ENCODE assay signal across 8 cellular contexts in genomic region chr4:120066525-120067333, GRCh38. TPM values are rescaled to one million over a fixed set of nuclear protein-coding genes. Genes with fewer than 3 reads are reported as not detected.
A peak's percentile ranks its signal among the peaks of the same experiment; 100 is the strongest.
DNase-seq lines count a peak whose midpoint lies in the region; ATAC-seq and TF ChIP-seq lines count a peak whose summit lies in the region.

Gene MAD2L1, minus strand, starts transcription at chr4:120066848. Its CDS starts 114 bp downstream, at chr4:120066734.

- ATAC-seq in HG02571 (IDR thresholded peaks at IDR 0.05; ENCODE audit: unreplicated experiment), result peak; percentile 91

- peaks cover 69% of the 10 kb centered on the region for H3K79me2 ChIP-seq in SK-N-SH (ENCODE audit: insufficient read depth)

- H3F3A ChIP-seq in SK-N-SH (replicated peaks; ENCODE audit: insufficient read depth), result peaks cover 23% of the 10 kb centered on the region

- peak within 1 kb of the TSS; percentile 86 for H3K4me2 ChIP-seq in SK-N-SH

- CTCF ChIA-PET in SK-N-SH (lab: Yijun Ruan, JAX), result interaction anchor here (0.5 to 4.9 kb wide), 4 partner anchors 22 to 1057 kb away, joined by 3 to 27 read pairs (median 3); partner anchors contain the start of gene PDE5A

- TF ChIP-seq CTCF in SK-N-SH (IDR thresholded peaks at IDR 0.05), result no peak
- TF ChIP-seq CTCF in suprapubic skin (IDR thresholded peaks at IDR 0.05), result no peak

- no peaks in the 10 kb centered on the region for H4K20me1 ChIP-seq in SK-N-SH (ENCODE audit: insufficient read depth)

- H3K9ac ChIP-seq in SK-N-SH, result peak within 1 kb of the TSS; percentile 86

- peaks cover 9 to 31% of the 10 kb centered on the region in 2 experiments; a peak in 3 of 4 replicates for H3K4me1 ChIP-seq in SK-N-SH (ENCODE audit: control insufficient read depth in 1 of 2, insufficient read depth in 2 of 2, low read depth in 1 of 2, low read length in 1 of 2)
- H3K4me1 ChIP-seq in suprapubic skin, result peaks cover 22% of the 10 kb centered on the region

- DNase-seq in GM04504 (ENCODE audit: low read depth) (peak; percentile 98), NCI-H1048 (lab: John Stamatoyannopoulos, UW) (peak; percentile 96), SK-N-SH (peak; percentile 93), germinal center (ENCODE audit: low spot score) (peak; percentile 97), non-pigmented ciliary epithelial cell (ENCODE audit: low read depth) (peak; percentile 91), suprapubic skin (ENCODE audit: low spot score in 2 of 2) (peak; percentile 98 to 99)
- DNase-seq in activated naive CD4-positive, alpha-beta T cell treated with anti-CD3 and anti-CD28 coated beads, Interleukin-2, amount 50 U/mL, for 16 hours, result peak; percentile 99

- under 1% methylated on average over 27 of the region's 64 CpGs for WGBS in SK-N-SH (ENCODE audit: low lambda C conversion rate)
- 1% methylated on average over 37 of the region's 64 CpGs for WGBS in suprapubic skin

- H3K36me3 ChIP-seq in SK-N-SH (replicated peaks in 1 of 2; ENCODE audit: control insufficient read depth in 1 of 2, insufficient read depth in 2 of 2, low read length in 1 of 2) (peaks cover 0 to 3% of the 10 kb centered on the region in 2 experiments), suprapubic skin (no peaks in the 10 kb centered on the region)

- TF ChIP-seq EP300 in SK-N-SH (IDR thresholded peaks at IDR 0.05; ENCODE audit: borderline replicate concordance in 1 of 2, low read depth in 1 of 2, low read length in 1 of 2) (no peak), suprapubic skin (IDR thresholded peaks at IDR 0.05) (no peak)

- POLR2A ChIA-PET in SK-N-SH (lab: Yijun Ruan, JAX), result no interaction called here

- TF ChIP-seq POLR2A in suprapubic skin (IDR thresholded peaks at IDR 0.05), result peak; percentile 81 to 86

- H3K27ac ChIP-seq in SK-N-SH (ENCODE audit: low read depth in 2 of 2, low read length in 1 of 2) (peak within 1 kb of the TSS; percentile 97 to 98), suprapubic skin (peak within 1 kb of the TSS; percentile 94)

- peak within 1 kb of the TSS; percentile 82 for H2AFZ ChIP-seq in SK-N-SH (ENCODE audit: low read depth)

- no peaks in the 10 kb centered on the region for H3K9me2 ChIP-seq in SK-N-SH

- H3K27me3 ChIP-seq in SK-N-SH (ENCODE audit: insufficient read depth), result no peaks in the 10 kb centered on the region
- H3K27me3 ChIP-seq in suprapubic skin, result no peaks in the 10 kb centered on the region

- no peaks in the 10 kb centered on the region for H3K9me3 ChIP-seq in SK-N-SH
- no peaks in the 10 kb centered on the region for H3K9me3 ChIP-seq in suprapubic skin

- H3K4me3 ChIP-seq in SK-N-SH (ENCODE audit: low read depth in 2 of 2, low read length in 1 of 2) (peak within 1 kb of the TSS; percentile 86 to 89), suprapubic skin (peak within 1 kb of the TSS; percentile 74)

- no peak for TF ChIP-seq RAD21 in SK-N-SH (IDR thresholded peaks at IDR 0.05; ENCODE audit: low read length)

TF ChIP-seq in SK-N-SH, 30 proteins besides CTCF, POLR2A, EP300 and RAD21 (continues in another document):
- TF ChIP-seq, protein P1, sequence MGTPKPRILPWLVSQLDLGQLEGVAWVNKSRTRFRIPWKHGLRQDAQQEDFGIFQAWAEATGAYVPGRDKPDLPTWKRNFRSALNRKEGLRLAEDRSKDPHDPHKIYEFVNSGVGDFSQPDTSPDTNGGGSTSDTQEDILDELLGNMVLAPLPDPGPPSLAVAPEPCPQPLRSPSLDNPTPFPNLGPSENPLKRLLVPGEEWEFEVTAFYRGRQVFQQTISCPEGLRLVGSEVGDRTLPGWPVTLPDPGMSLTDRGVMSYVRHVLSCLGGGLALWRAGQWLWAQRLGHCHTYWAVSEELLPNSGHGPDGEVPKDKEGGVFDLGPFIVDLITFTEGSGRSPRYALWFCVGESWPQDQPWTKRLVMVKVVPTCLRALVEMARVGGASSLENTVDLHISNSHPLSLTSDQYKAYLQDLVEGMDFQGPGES (IDR thresholded peaks at IDR 0.05; ENCODE audit: low read depth, low read length), result no peak
- peak; percentile 98 for TF ChIP-seq CHD2 (IDR thresholded peaks at IDR 0.05; ENCODE audit: low read length, partially characterized antibody)
- no peak; the same call in 1 of the 2 replicates for TF ChIP-seq TCF12 (IDR thresholded peaks at IDR 0.05)
- peak; percentile 96 for TF ChIP-seq POLR2AphosphoS5 (IDR thresholded peaks at IDR 0.05; ENCODE audit: low read depth, low read length)
- TF ChIP-seq SIN3A (IDR thresholded peaks at IDR 0.05; ENCODE audit: borderline replicate concordance, low read depth, low read length), result peak; percentile 100
- peak; percentile 88 for TF ChIP-seq MAX (IDR thresholded peaks at IDR 0.05; ENCODE audit: low read depth)
- TF ChIP-seq ZBTB33 (IDR thresholded peaks at IDR 0.05; ENCODE audit: borderline replicate concordance, low read depth), result peak; percentile 93
- TF ChIP-seq EZH2phosphoT487 (IDR thresholded peaks at IDR 0.05; ENCODE audit: borderline replicate concordance, low read depth), result no peak
- no peak for TF ChIP-seq GATA2 (CRISPR knock-in tag; IDR thresholded peaks at IDR 0.05)
- no peak for TF ChIP-seq RXRA (IDR thresholded peaks at IDR 0.05; ENCODE audit: borderline replicate concordance, low read depth)
- peak; percentile 77; the same call in 1 of the 2 replicates for TF ChIP-seq FOXM1 (IDR thresholded peaks at IDR 0.05; ENCODE audit: low read depth)
- TF ChIP-seq MXI1 (IDR thresholded peaks at IDR 0.05; ENCODE audit: low read depth, low read length), result peak; percentile 100
- TF ChIP-seq, protein P2, sequence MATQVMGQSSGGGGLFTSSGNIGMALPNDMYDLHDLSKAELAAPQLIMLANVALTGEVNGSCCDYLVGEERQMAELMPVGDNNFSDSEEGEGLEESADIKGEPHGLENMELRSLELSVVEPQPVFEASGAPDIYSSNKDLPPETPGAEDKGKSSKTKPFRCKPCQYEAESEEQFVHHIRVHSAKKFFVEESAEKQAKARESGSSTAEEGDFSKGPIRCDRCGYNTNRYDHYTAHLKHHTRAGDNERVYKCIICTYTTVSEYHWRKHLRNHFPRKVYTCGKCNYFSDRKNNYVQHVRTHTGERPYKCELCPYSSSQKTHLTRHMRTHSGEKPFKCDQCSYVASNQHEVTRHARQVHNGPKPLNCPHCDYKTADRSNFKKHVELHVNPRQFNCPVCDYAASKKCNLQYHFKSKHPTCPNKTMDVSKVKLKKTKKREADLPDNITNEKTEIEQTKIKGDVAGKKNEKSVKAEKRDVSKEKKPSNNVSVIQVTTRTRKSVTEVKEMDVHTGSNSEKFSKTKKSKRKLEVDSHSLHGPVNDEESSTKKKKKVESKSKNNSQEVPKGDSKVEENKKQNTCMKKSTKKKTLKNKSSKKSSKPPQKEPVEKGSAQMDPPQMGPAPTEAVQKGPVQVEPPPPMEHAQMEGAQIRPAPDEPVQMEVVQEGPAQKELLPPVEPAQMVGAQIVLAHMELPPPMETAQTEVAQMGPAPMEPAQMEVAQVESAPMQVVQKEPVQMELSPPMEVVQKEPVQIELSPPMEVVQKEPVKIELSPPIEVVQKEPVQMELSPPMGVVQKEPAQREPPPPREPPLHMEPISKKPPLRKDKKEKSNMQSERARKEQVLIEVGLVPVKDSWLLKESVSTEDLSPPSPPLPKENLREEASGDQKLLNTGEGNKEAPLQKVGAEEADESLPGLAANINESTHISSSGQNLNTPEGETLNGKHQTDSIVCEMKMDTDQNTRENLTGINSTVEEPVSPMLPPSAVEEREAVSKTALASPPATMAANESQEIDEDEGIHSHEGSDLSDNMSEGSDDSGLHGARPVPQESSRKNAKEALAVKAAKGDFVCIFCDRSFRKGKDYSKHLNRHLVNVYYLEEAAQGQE (IDR thresholded peaks at IDR 0.05; ENCODE audit: low read depth, low read length), result peak; percentile 64
- peak; percentile 94 for TF ChIP-seq NRF1 (IDR thresholded peaks at IDR 0.05; ENCODE audit: low read depth, low read length)
- no peak for TF ChIP-seq FOSL2 (IDR thresholded peaks at IDR 0.05; ENCODE audit: borderline replicate concordance, low read depth)
- no peak for TF ChIP-seq SMC3 (IDR thresholded peaks at IDR 0.05; ENCODE audit: low read depth, low read length)
- TF ChIP-seq RFX5 (IDR thresholded peaks at IDR 0.05; ENCODE audit: low read length), result peak; percentile 67; the same call in 1 of the 2 replicates
- TF ChIP-seq NFIC (IDR thresholded peaks at IDR 0.05; ENCODE audit: borderline replicate concordance), result no peak
- TF ChIP-seq PBX3 (IDR thresholded peaks at IDR 0.05), result no peak
- TF ChIP-seq JUND (IDR thresholded peaks at IDR 0.05), result no peak
- TF ChIP-seq FOXJ3 (CRISPR knock-in tag; IDR thresholded peaks at IDR 0.05), result no peak
- TF ChIP-seq GABPA (IDR thresholded peaks at IDR 0.05; ENCODE audit: low read depth), result peak; percentile 60; the same call in 1 of the 2 replicates

RNA-seq across cellular contexts. Expression of gene MAD2L1, which starts in this region (rescaled TPM):
- 19.4 and 37.4 TPM in 2 replicates for polyA plus RNA-seq in SK-N-SH (2012; rRNA removed)
- 30.3 and 35.3 TPM in 2 replicates for polyA plus RNA-seq in SK-N-SH (2012; cell fraction: cytosol; rRNA removed)
- polyA plus RNA-seq in SK-N-SH (2012; cell fraction: nucleus; rRNA removed), result 10.5 and 16.5 TPM in 2 replicates
- 1 to 10 TPM in 2 of 4 donors, under 1 TPM in 2; 0.68 to 3.0 (median 1.3) TPM for total RNA-seq in suprapubic skin

Comparison
In these comparisons a context has a peak if more than half of its experiments do, and no peak if none do; other contexts are left out.
1. Peak in every context shown above with its lines: DNase-seq, ATAC-seq, H3K4me3 ChIP-seq and H3K27ac ChIP-seq.